11 cellular contexts compared by ENCODE assay signal in genomic region chr13:77415253-77416127, GRCh38.
DNase-seq lines count a peak whose midpoint lies in the region; ATAC-seq lines count a peak whose summit lies in the region.
"Had no signal": no experiment of that assay in that cellular context is flagged by ENCODE, and none has a peak within 500 bp of the region (broad histone marks: within the 10 kb centered on the region; RNA-seq: fewer than 3 reads in every experiment).

No MANE protein-coding gene starts in this region.

- no peaks in the 10 kb centered on the region for H3K36me3 ChIP-seq in CD4-positive, alpha-beta memory T cell (ENCODE audit: insufficient read depth, low read length)

- H3K4me1 Mint-ChIP-seq in naive B cell, result peaks cover 24 to 35% (median 27%) of the 10 kb centered on the region in 3 donors
- H3K4me1 Mint-ChIP-seq in CD4-positive, alpha-beta memory T cell, result peaks cover 0 to 4% (median 0%) of the 10 kb centered on the region in 4 donors
- H3K4me1 Mint-ChIP-seq: nephron had no signal

- no peaks in the 10 kb centered on the region for H3K4me1 ChIP-seq in CD4-positive, alpha-beta memory T cell (ENCODE audit: insufficient read depth, low read length)

- H3K9me3 Mint-ChIP-seq in naive B cell, result peaks cover 0 to 2% (median 0%) of the 10 kb centered on the region in 7 donors
- H3K9me3 Mint-ChIP-seq in CD4-positive, alpha-beta memory T cell, result no peaks in the 10 kb centered on the region

- DNase-seq in naive B cell, result peak; percentile 46
- DNase-seq in T1000 (lab: John Stamatoyannopoulos, UW), result no peak
- no peak for DNase-seq in iPS-NIHi11 (ENCODE audit: low spot score)
- no peak for DNase-seq in G401 (ENCODE audit: low spot score)
- no peak for DNase-seq in CD4-positive, alpha-beta memory T cell

- H3K27ac Mint-ChIP-seq in naive B cell, result peak overlapping the region; percentile 84 to 95 (median 90)
- H3K27ac Mint-ChIP-seq in CD4-positive, alpha-beta memory T cell, result peak overlapping the region in 1 of 7 donors; percentile 24
- H3K27ac Mint-ChIP-seq: nephron had no signal

- peak overlapping the region in 6 of 8 donors; percentile 20 to 72 (median 44) for H3K4me3 Mint-ChIP-seq in naive B cell
- peak overlapping the region in 1 of 8 donors; percentile 13 for H3K4me3 Mint-ChIP-seq in CD4-positive, alpha-beta memory T cell
- H3K4me3 Mint-ChIP-seq: nephron had no signal

- intact Hi-C loops in CD4-positive, alpha-beta memory T cell (cut with micrococcal nuclease), result no loop called here

- H3K27me3 ChIP-seq in CD4-positive, alpha-beta memory T cell (ENCODE audit: insufficient read depth, low read length), result no peaks in the 10 kb centered on the region
- H3K27me3 ChIP-seq: hepatocyte had no signal

- H3K9me3 ChIP-seq in CD4-positive, alpha-beta memory T cell (ENCODE audit: control insufficient read depth in 1 of 2, low read length in 2 of 2), result no peaks in the 10 kb centered on the region

- H3K36me3 Mint-ChIP-seq in naive B cell, result no peaks in the 10 kb centered on the region
- H3K36me3 Mint-ChIP-seq in CD4-positive, alpha-beta memory T cell, result no peaks in the 10 kb centered on the region

- in situ Hi-C loops in G401 (cut with HindIII; ENCODE audit: low sequenced_read_pairs), result no loop called here

- no peak overlapping the region for H3K4me3 ChIP-seq in CD4-positive, alpha-beta memory T cell (ENCODE audit: low read length in 2 of 2)
- H3K4me3 ChIP-seq: hepatocyte had no signal

- CTCF ChIA-PET in CD4-positive, alpha-beta memory T cell (lab: Charles Lee; ENCODE audit: partially characterized antibody), result interaction anchor here (1.0 kb wide), 1 partner anchor 63 kb away, joined by 4 read pairs; no protein-coding TSS in a partner anchor

- no peaks in the 10 kb centered on the region for H3K27me3 Mint-ChIP-seq in naive B cell
- H3K27me3 Mint-ChIP-seq in CD4-positive, alpha-beta memory T cell, result no peaks in the 10 kb centered on the region

- ATAC-seq in GM19025 (IDR thresholded peaks at IDR 0.05; ENCODE audit: low read depth, unreplicated experiment) (peak; percentile 80), GM21786 (IDR thresholded peaks at IDR 0.05; ENCODE audit: unreplicated experiment) (peak; percentile 95), HG03565 (IDR thresholded peaks at IDR 0.05; ENCODE audit: unreplicated experiment) (peak; percentile 68), naive B cell (ENCODE audit: low read depth in 2 of 2) (peak; percentile 91 to 93)
- ATAC-seq: Panc1 had no signal

- no peak overlapping the region for H3K27ac ChIP-seq in CD4-positive, alpha-beta memory T cell (ENCODE audit: low read depth, low read length)
- H3K27ac ChIP-seq: hepatocyte had no signal

- POLR2A ChIA-PET in CD4-positive, alpha-beta memory T cell (lab: Charles Lee; ENCODE audit: partially characterized antibody), result no interaction called here
